Comparison of ENCODE assay signal across 8 cellular contexts in genomic region chr6:147201885-147202515, GRCh38. TPM values are rescaled to one million over a fixed set of nuclear protein-coding genes. Genes with fewer than 3 reads are reported as not detected.
DNase-seq lines count a peak whose midpoint lies in the region; ATAC-seq and TF ChIP-seq lines count a peak whose summit lies in the region.

No MANE protein-coding gene starts in this region.

- H3K36me3 Mint-ChIP-seq in endodermal cell (ENCODE audit: low read depth) (no peaks in the 10 kb centered on the region), naive B cell (no peaks in the 10 kb centered on the region)

- peaks cover 13% of the 10 kb centered on the region for H3K4me1 Mint-ChIP-seq in endodermal cell
- peaks cover 19 to 32% (median 22%) of the 10 kb centered on the region in 3 donors for H3K4me1 Mint-ChIP-seq in naive B cell

- H3F3A ChIP-seq in SU-DHL-6 (ENCODE audit: insufficient read depth), result peaks cover 9% of the 10 kb centered on the region

- DNase-seq in 8988T (peak; percentile 25), GM06990 (ENCODE audit: extremely low read depth, insufficient read length) (no peak), KBM-7 (peak; percentile 74), endodermal cell (peak; percentile 68), naive B cell (no peak), NCI-H1048 (lab: John Stamatoyannopoulos, UW) (no peak), NCI-H2196 (lab: John Stamatoyannopoulos, UW; ENCODE audit: unreplicated experiment) (no peak)

- H3K4me2 ChIP-seq in SU-DHL-6 (ENCODE audit: low read depth, low read length, poor library complexity, severe bottlenecking), result peak overlapping the region; percentile 92

- no peaks in the 10 kb centered on the region for H3K4me1 ChIP-seq in endodermal cell (ENCODE audit: control insufficient read depth, insufficient read depth, low read length)

- H3K27me3 Mint-ChIP-seq in endodermal cell (ENCODE audit: insufficient read depth) (no peaks in the 10 kb centered on the region), naive B cell (no peaks in the 10 kb centered on the region)

- H3K27ac Mint-ChIP-seq in endodermal cell, result peak overlapping the region; percentile 86
- H3K27ac Mint-ChIP-seq in naive B cell, result peak overlapping the region; percentile 58 to 98 (median 97)

- H3K9me3 Mint-ChIP-seq in endodermal cell (no peaks in the 10 kb centered on the region), naive B cell (no peaks in the 10 kb centered on the region)

- no peaks in the 10 kb centered on the region for H4K20me1 ChIP-seq in SU-DHL-6 (ENCODE audit: low read depth, low read length)

- TF ChIP-seq CTCF in GM06990 (IDR thresholded peaks at IDR 0.05; ENCODE audit: insufficient read depth, low read length, poor library complexity, severe bottlenecking), result no peak
- no peak for TF ChIP-seq CTCF in SU-DHL-6 (IDR thresholded peaks at IDR 0.05; ENCODE audit: insufficient read depth, low read length, poor library complexity, severe bottlenecking)
- TF ChIP-seq CTCF in endodermal cell (conservative IDR thresholded peaks at IDR 0.05), result peak; percentile 32

- H3K4me3 ChIP-seq in GM06990 (replicated peaks; ENCODE audit: low read depth, low read length), result peak overlapping the region; percentile 94
- H3K4me3 ChIP-seq in SU-DHL-6 (ENCODE audit: insufficient read depth, low read length, poor library complexity, severe bottlenecking), result peak overlapping the region; percentile 98
- H3K4me3 ChIP-seq in endodermal cell (ENCODE audit: low read length), result peak overlapping the region; percentile 98

- H3K9ac ChIP-seq in SU-DHL-6 (ENCODE audit: low read length) (peak overlapping the region; percentile 71), endodermal cell (ENCODE audit: extremely low read depth, low read length, poor library complexity, severe bottlenecking) (no peak overlapping the region)

- no peak for ATAC-seq in naive B cell (ENCODE audit: low read depth in 2 of 2)

- no peaks in the 10 kb centered on the region for H3K9me2 ChIP-seq in SU-DHL-6 (replicated peaks; ENCODE audit: insufficient read depth, low read length)

- H3K9me3 ChIP-seq in SU-DHL-6 (ENCODE audit: insufficient read depth, low read length), result no peaks in the 10 kb centered on the region
- H3K9me3 ChIP-seq in endodermal cell (ENCODE audit: control insufficient read depth, low read length), result no peaks in the 10 kb centered on the region

- H3K79me2 ChIP-seq in SU-DHL-6 (ENCODE audit: insufficient read depth, low read length), result peaks cover 26% of the 10 kb centered on the region

- peak overlapping the region; percentile 27; the same call in 1 of the 2 replicates for H3K27ac ChIP-seq in SU-DHL-6 (ENCODE audit: low read depth, low read length)
- no peak overlapping the region for H3K27ac ChIP-seq in endodermal cell (ENCODE audit: low read depth, low read length)

- H3K27me3 ChIP-seq in GM06990 (replicated peaks; ENCODE audit: control insufficient read depth, insufficient read depth, low read length) (no peaks in the 10 kb centered on the region), SU-DHL-6 (ENCODE audit: low read length) (no peaks in the 10 kb centered on the region), endodermal cell (ENCODE audit: control insufficient read depth, insufficient read depth, low read length, poor library complexity, severe bottlenecking) (no peaks in the 10 kb centered on the region)

- WGBS in endodermal cell (ENCODE audit: insufficient coverage in 1 of 2, insufficient read length in 1 of 2), 2 experiments, result 34 to 36% methylated on average over 15 to 16 of the region's 16 CpGs

- in situ Hi-C loops in KBM-7 (cut with MboI; ENCODE audit: low pct_unique_long_range_greater_than_20kb, low sequenced_read_pairs), result no loop called here

- H3K4me3 Mint-ChIP-seq in endodermal cell, result peak overlapping the region; percentile 82
- H3K4me3 Mint-ChIP-seq in naive B cell, result peak overlapping the region; percentile 91 to 99 (median 98)

- H3K36me3 ChIP-seq in GM06990 (ENCODE audit: control insufficient read depth, insufficient read depth, low read length), result no peaks in the 10 kb centered on the region
- peaks cover 4% of the 10 kb centered on the region for H3K36me3 ChIP-seq in SU-DHL-6 (ENCODE audit: low read length)
- H3K36me3 ChIP-seq in endodermal cell (ENCODE audit: control insufficient read depth, insufficient read depth, low read length), result no peaks in the 10 kb centered on the region

- H2AFZ ChIP-seq in SU-DHL-6 (ENCODE audit: low read depth, low read length, severe bottlenecking), result peak overlapping the region; percentile 88

RNA-seq across cellular contexts. Expression of gene STXBP5, which starts 2.2 kb away (rescaled TPM):
- 10 to 100 TPM; 19.2 to 25.2 TPM for total RNA-seq in endodermal cell
- 5.2 TPM for polyA plus RNA-seq in endodermal cell (2013, experiment 1 of 2)
- polyA plus RNA-seq in endodermal cell (2013, experiment 2 of 2), result 6.2 TPM
- 1 to 10 TPM; 2.2 to 5.0 (median 2.9) TPM for polyA plus RNA-seq in naive B cell (ENCODE audit: low read depth in 6 of 6)

Comparison
In these comparisons a context has a peak if more than half of its experiments do, and no peak if none do; other contexts are left out.
1. DNase-seq: peak in 8988T (single experiment), KBM-7 (single experiment) and endodermal cell (single experiment); none in GM06990 (single experiment), naive B cell (single experiment), NCI-H1048 (single experiment) and NCI-H2196 (single experiment).
2. Peak in every context shown above with its lines, with median percentiles within 50 percentile points of each other: H3K4me3 ChIP-seq.